1 cellular context compared by ENCODE assay signal in the genomic region with DNA sequence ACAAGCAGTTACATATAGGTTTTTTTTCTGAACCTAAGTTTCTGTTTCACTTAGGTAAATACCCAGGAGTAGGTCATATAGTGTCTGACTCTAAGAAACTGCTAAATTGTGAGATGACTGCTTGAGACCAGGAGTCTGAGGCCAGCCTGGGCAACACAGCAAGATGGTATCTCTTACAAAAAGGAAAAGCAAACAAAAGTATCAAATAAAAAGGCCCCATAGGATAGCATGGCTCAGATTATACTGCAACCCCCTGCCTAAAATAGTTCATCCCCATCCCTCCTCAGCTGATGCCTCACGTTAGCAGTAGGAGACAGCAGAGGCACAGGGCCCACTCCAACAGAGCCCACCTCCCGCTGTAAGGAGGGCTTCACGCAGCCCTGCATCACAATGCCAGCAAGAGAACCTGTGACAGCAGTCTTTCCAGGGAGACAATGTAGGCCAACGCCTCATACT.
TF ChIP-seq lines count a peak whose summit lies in the region.

No MANE protein-coding gene starts in this region.

TF ChIP-seq in HepG2, 621 proteins besides CTCF, POLR2A, EP300 and RAD21 (continued from another document):
- no peak for TF ChIP-seq ZXDC (CRISPR knock-in tag; IDR thresholded peaks at IDR 0.05)
- no peak for TF ChIP-seq RARG (CRISPR knock-in tag; IDR thresholded peaks at IDR 0.05; ENCODE audit: low read depth)
- no peak for TF ChIP-seq HMG20B (CRISPR knock-in tag; conservative IDR thresholded peaks at IDR 0.05)
- no peak for TF ChIP-seq SALL1 (CRISPR knock-in tag; IDR thresholded peaks at IDR 0.05)
- TF ChIP-seq ZNF776 (CRISPR knock-in tag; IDR thresholded peaks at IDR 0.05), result no peak
- no peak for TF ChIP-seq DNMT3B (CRISPR knock-in tag; conservative IDR thresholded peaks at IDR 0.05)
- TF ChIP-seq KLF13 (CRISPR knock-in tag; IDR thresholded peaks at IDR 0.05), result no peak
- no peak for TF ChIP-seq ZFY (CRISPR knock-in tag; IDR thresholded peaks at IDR 0.05)
